Comparison of ENCODE assay signal across 12 cellular contexts in genomic region chr14:24690492-24690891, GRCh38. TPM values are rescaled to one million over a fixed set of nuclear protein-coding genes. Genes with fewer than 3 reads are reported as not detected.
DNase-seq lines count a peak whose midpoint lies in the region; ATAC-seq and FAIRE-seq lines count a peak whose summit lies in the region.
"Had no signal": no experiment of that assay in that cellular context is flagged by ENCODE, and none has a peak within 500 bp of the region (broad histone marks: within the 10 kb centered on the region; RNA-seq: fewer than 3 reads in every experiment).

No MANE protein-coding gene starts in this region.

- CTCF ChIA-PET in activated CD4-positive, alpha-beta T cell treated with anti-CD3 and anti-CD28 coated beads, Interleukin-2, amount 10 ng/mL, durations not matched to agents 7 days and 5 days (lab: Charles Lee) = interaction anchor here (0.6 to 1.9 kb wide), 4 partner anchors 20 to 259 kb away, joined by 3 to 4 read pairs (median 3); partner anchors contain the start of gene GZMH

- DNase-seq in COLO668 (lab: John Stamatoyannopoulos, UW; ENCODE audit: unreplicated experiment) = peak; percentile 11
- no peak for DNase-seq in GM18507 (ENCODE audit: extremely low spot score, insufficient read length, low read depth)
- DNase-seq in RPMI8226 = peak; percentile 3
- DNase-seq in sciatic nerve (ENCODE audit: low spot score) = no peak
- no peak for DNase-seq in naive thymus-derived CD8-positive, alpha-beta T cell
- DNase-seq in activated CD4-positive, alpha-beta T cell treated with anti-CD3 and anti-CD28 coated beads, Interleukin-2, amount 10 ng/mL, durations not matched to agents 7 days and 5 days = no peak
- no peak for DNase-seq in NCI-H146 (lab: John Stamatoyannopoulos, UW)
- DNase-seq: amniotic stem cell; effector CD8-positive, alpha-beta T cell; right cardiac atrium had no signal

- H3K36me3 Mint-ChIP-seq in naive thymus-derived CD8-positive, alpha-beta T cell = no peaks in the 10 kb centered on the region
- H3K36me3 Mint-ChIP-seq in activated CD4-positive, alpha-beta T cell treated with anti-CD3 and anti-CD28 coated beads, Interleukin-2, amount 10 ng/mL, durations not matched to agents 7 days and 5 days (ENCODE audit: low read depth) = no peaks in the 10 kb centered on the region

- H3K27me3 Mint-ChIP-seq in naive thymus-derived CD8-positive, alpha-beta T cell = peaks cover 0 to 7% (median 0%) of the 10 kb centered on the region in 5 donors
- H3K27me3 Mint-ChIP-seq in activated CD4-positive, alpha-beta T cell treated with anti-CD3 and anti-CD28 coated beads, Interleukin-2, amount 10 ng/mL, durations not matched to agents 7 days and 5 days = peaks cover 2% of the 10 kb centered on the region

- FAIRE-seq in GM18507 (lab: Jason Lieb, UNC) = peak; percentile 63

- no peak overlapping the region for H3K4me3 Mint-ChIP-seq in naive thymus-derived CD8-positive, alpha-beta T cell
- no peak overlapping the region for H3K4me3 Mint-ChIP-seq in activated CD4-positive, alpha-beta T cell treated with anti-CD3 and anti-CD28 coated beads, Interleukin-2, amount 10 ng/mL, durations not matched to agents 7 days and 5 days

- peaks cover 4 to 35% (median 10%) of the 10 kb centered on the region in 4 donors for H3K4me1 Mint-ChIP-seq in naive thymus-derived CD8-positive, alpha-beta T cell
- peaks cover 29% of the 10 kb centered on the region for H3K4me1 Mint-ChIP-seq in activated CD4-positive, alpha-beta T cell treated with anti-CD3 and anti-CD28 coated beads, Interleukin-2, amount 10 ng/mL, durations not matched to agents 7 days and 5 days

- ATAC-seq in HG02870 (IDR thresholded peaks at IDR 0.05; ENCODE audit: unreplicated experiment) = peak; percentile 59
- no peak for ATAC-seq in sciatic nerve
- ATAC-seq in naive thymus-derived CD8-positive, alpha-beta T cell = no peak
- ATAC-seq: right cardiac atrium had no signal

- intact Hi-C loops in sciatic nerve (cut with DNase I) = no loop called here

- H3K27ac Mint-ChIP-seq in naive thymus-derived CD8-positive, alpha-beta T cell = no peak overlapping the region
- H3K27ac Mint-ChIP-seq in activated CD4-positive, alpha-beta T cell treated with anti-CD3 and anti-CD28 coated beads, Interleukin-2, amount 10 ng/mL, durations not matched to agents 7 days and 5 days = no peak overlapping the region

- POLR2A ChIA-PET in naive thymus-derived CD8-positive, alpha-beta T cell (lab: Charles Lee) = no interaction called here
- POLR2A ChIA-PET in activated CD4-positive, alpha-beta T cell treated with anti-CD3 and anti-CD28 coated beads, Interleukin-2, amount 10 ng/mL, durations not matched to agents 7 days and 5 days (lab: Charles Lee) = no interaction called here

- no peaks in the 10 kb centered on the region for H3K9me3 Mint-ChIP-seq in naive thymus-derived CD8-positive, alpha-beta T cell
- peaks cover 3% of the 10 kb centered on the region for H3K9me3 Mint-ChIP-seq in activated CD4-positive, alpha-beta T cell treated with anti-CD3 and anti-CD28 coated beads, Interleukin-2, amount 10 ng/mL, durations not matched to agents 7 days and 5 days

RNA-seq across cellular contexts. Expression of gene GZMB, which starts 56.5 kb away (rescaled TPM):
- total RNA-seq in sciatic nerve = 3.1 TPM
- under 1 TPM; 0.41 to 0.49 TPM for total RNA-seq in naive thymus-derived CD8-positive, alpha-beta T cell
- polyA plus RNA-seq in naive thymus-derived CD8-positive, alpha-beta T cell = 100 to 1,000 TPM in 1 of 3 donors, 1 to 10 TPM in 2; 2.8 to 161 (median 3.3) TPM
- 100 to 1,000 TPM in 1 of 2 experiments, 10 to 100 TPM in 1; 77.5 to 105 TPM for total RNA-seq in activated CD4-positive, alpha-beta T cell treated with anti-CD3 and anti-CD28 coated beads, Interleukin-2, amount 10 ng/mL, durations not matched to agents 7 days and 5 days
- total RNA-seq: NCI-H460 had no signal

Comparison
In these comparisons a context has a peak if more than half of its experiments do, and no peak if none do; other contexts are left out.
1. DNase-seq: peak in COLO668 (single experiment) and RPMI8226 (single experiment); none in GM18507 (single experiment), sciatic nerve (single experiment), naive thymus-derived CD8-positive, alpha-beta T cell (0 of 10), activated CD4-positive, alpha-beta T cell treated with anti-CD3 and anti-CD28 coated beads, Interleukin-2, amount 10 ng/mL, durations not matched to agents 7 days and 5 days (single experiment) and NCI-H146 (single experiment).
2. RNA of gene GZMB, which starts 56.5 kb away (total RNA-seq): 77.5 to 105 TPM in activated CD4-positive, alpha-beta T cell treated with anti-CD3 and anti-CD28 coated beads, Interleukin-2, amount 10 ng/mL, durations not matched to agents 7 days and 5 days; 3.1 TPM in sciatic nerve (single experiment) and 0.41 to 0.49 TPM in naive thymus-derived CD8-positive, alpha-beta T cell; every median in the first group is over 10 times any median in the second.